Comparison of ENCODE assay signal across 8 cellular contexts in genomic region chr4:98260579-98261290, GRCh38. TPM values are rescaled to one million over a fixed set of nuclear protein-coding genes. Genes with fewer than 3 reads are reported as not detected.
A peak's percentile ranks its signal among the peaks of the same experiment; 100 is the strongest.
DNase-seq lines count a peak whose midpoint lies in the region; ATAC-seq, FAIRE-seq and TF ChIP-seq lines count a peak whose summit lies in the region.

No MANE protein-coding gene starts in this region.

- FAIRE-seq in keratinocyte (lab: Jason Lieb, UNC): no peak

- H3K4me1 Mint-ChIP-seq in activated B cell treated with CpG ODN at 0.5 μM for 24 hours: peaks cover 48% of the 10 kb centered on the region

- H3K9me3 ChIP-seq in keratinocyte (ENCODE audit: control insufficient read depth, low read depth, low read length): no peaks in the 10 kb centered on the region

- no peaks in the 10 kb centered on the region for H3K9me1 ChIP-seq in keratinocyte (ENCODE audit: control insufficient read depth, extremely low read depth, insufficient read depth, low read length)

- H3K27ac ChIP-seq in keratinocyte (ENCODE audit: control insufficient read depth, insufficient read depth, low read length): peak overlapping the region; percentile 90

- POLR2A ChIA-PET in activated B cell treated with CpG ODN at 0.5 μM for 24 hours (lab: Charles Lee): interaction anchor here (0.6 to 3.2 kb wide), 31 partner anchors 10 to 1688 kb away, joined by 3 to 61 read pairs (median 5); partner anchors contain the start of genes ADH5, DAPP1, EIF4E and METAP1

- dilution Hi-C loops in keratinocyte (cut with MboI; ENCODE audit: extremely low pct_ligation_motif_present, low sequenced_read_pairs): no loop called here

- peak overlapping the region; percentile 71 to 76 (median 74) for H3K4me3 ChIP-seq in keratinocyte (ENCODE audit: control insufficient read depth in 2 of 3, extremely low read depth in 1 of 3, insufficient read depth in 2 of 3, low read depth in 1 of 3, low read length in 3 of 3)

- TF ChIP-seq CTCF in AG09319 (IDR thresholded peaks at IDR 0.05; ENCODE audit: low read depth, low read length) (no peak), activated B cell treated with CpG ODN at 0.5 μM for 24 hours (IDR thresholded peaks at IDR 0.05) (no peak), keratinocyte (optimal IDR thresholded peaks at IDR 0.05 in 1 of 3, IDR thresholded peaks at IDR 0.05 in 1 of 3, conservative IDR thresholded peaks at IDR 0.05 in 1 of 3; ENCODE audit: extremely low read depth in 1 of 3, insufficient read depth in 2 of 3, low read length in 3 of 3) (no peak)

- H3K36me3 ChIP-seq in keratinocyte (ENCODE audit: control insufficient read depth in 2 of 2, extremely low read depth in 1 of 2, insufficient read depth in 2 of 2, low read length in 2 of 2): no peaks in the 10 kb centered on the region

- DNase-seq in AG09319 (ENCODE audit: extremely low read depth, low read depth) (peak; percentile 96), NCI-H2196 treated with DMSO at 0.1 percent for 48 hours (lab: John Stamatoyannopoulos, UW; ENCODE audit: unreplicated experiment) (peak; percentile 70), activated B cell treated with CpG ODN at 0.5 μM for 24 hours (peak; percentile 89), keratinocyte (ENCODE audit: low read depth, low spot score) (peak; percentile 23)
- DNase-seq in central memory CD4-positive, alpha-beta T cell: peak; percentile 83
- peak; percentile 93 for DNase-seq in stimulated activated CD4-positive, alpha-beta T cell treated with anti-CD3 and anti-CD28 coated beads, Interleukin-12 subunit alpha, Interleukin-12 subunit beta, amount 100 ng/mL, for 4 hours

- ATAC-seq in GM18907 (IDR thresholded peaks at IDR 0.05; ENCODE audit: unreplicated experiment) (peak; percentile 91), HG03135 (IDR thresholded peaks at IDR 0.05; ENCODE audit: unreplicated experiment) (peak; percentile 93), activated B cell treated with CpG ODN at 0.5 μM for 24 hours (ENCODE audit: low read depth) (peak; percentile 93)

- H3K9me3 Mint-ChIP-seq in activated B cell treated with CpG ODN at 0.5 μM for 24 hours: no peaks in the 10 kb centered on the region

- intact Hi-C loops in activated B cell treated with CpG ODN at 0.5 μM for 24 hours (cut with micrococcal nuclease): loop anchor here (1.0 to 10.0 kb wide), 11 partner anchors 28 to 1554 kb away; partner anchors contain the start of genes ADH5, DAPP1, METAP1 and STPG2

- H3K4me1 ChIP-seq in keratinocyte (ENCODE audit: control insufficient read depth, extremely low read depth, insufficient read depth, low read length): peaks cover 17% of the 10 kb centered on the region

- peak overlapping the region; percentile 94 for H3K4me2 ChIP-seq in keratinocyte (ENCODE audit: control insufficient read depth, extremely low read depth, insufficient read depth, low read depth, low read length)

- peaks cover 49% of the 10 kb centered on the region for H3K79me2 ChIP-seq in keratinocyte (ENCODE audit: control insufficient read depth, insufficient read depth, low read length)

- peaks cover 11% of the 10 kb centered on the region for H3K36me3 Mint-ChIP-seq in activated B cell treated with CpG ODN at 0.5 μM for 24 hours (ENCODE audit: low read depth)

- peak overlapping the region; percentile 71 for H2AFZ ChIP-seq in keratinocyte (ENCODE audit: control insufficient read depth, low read length)

- peak overlapping the region; percentile 89 for H3K9ac ChIP-seq in keratinocyte (ENCODE audit: control insufficient read depth, extremely low read depth, insufficient read depth, low read length)

- H3K4me3 Mint-ChIP-seq in activated B cell treated with CpG ODN at 0.5 μM for 24 hours: peak overlapping the region; percentile 95

- peaks cover 2% of the 10 kb centered on the region for H4K20me1 ChIP-seq in keratinocyte (ENCODE audit: control insufficient read depth, extremely low read depth, insufficient read depth, low read length)

- CTCF ChIA-PET in activated B cell treated with CpG ODN at 0.5 μM for 24 hours (lab: Charles Lee): interaction anchor here (1.0 to 1.5 kb wide), 5 partner anchors 57 to 1547 kb away, joined by 3 to 5 read pairs (median 3); partner anchors contain the start of gene STPG2

- H3K27me3 ChIP-seq in keratinocyte (ENCODE audit: control insufficient read depth, extremely low read depth, insufficient read depth, low read length): no peaks in the 10 kb centered on the region

- peak overlapping the region; percentile 94 for H3K27ac Mint-ChIP-seq in activated B cell treated with CpG ODN at 0.5 μM for 24 hours

- H3K27me3 Mint-ChIP-seq in activated B cell treated with CpG ODN at 0.5 μM for 24 hours: no peaks in the 10 kb centered on the region

RNA-seq across cellular contexts. Expression of gene RAP1GDS1, which starts 0.4 kb away (rescaled TPM):
- 51.6 and 54.6 TPM in 2 replicates for total RNA-seq in activated B cell treated with CpG ODN at 0.5 μM for 24 hours
- 43.2 to 58.1 TPM (median 43.3 TPM) in 3 replicates for polyA plus RNA-seq in keratinocyte
- polyA plus RNA-seq in keratinocyte (2011; ENCODE audit: low read depth): 319 TPM
- 35.6 and 66.5 TPM in 2 replicates for polyA plus RNA-seq in keratinocyte (2011; cell fraction: cytosol; rRNA removed)
- polyA plus RNA-seq in keratinocyte (2011; cell fraction: nucleus; rRNA removed): 34.6 and 37.9 TPM in 2 replicates
- 39.2 and 51.9 TPM in 2 replicates for polyA plus RNA-seq in keratinocyte (2012; ENCODE audit: low replicate concordance)
- polyA minus RNA-seq in keratinocyte: 20.6 to 111 TPM (median 70.1 TPM) in 3 replicates
- polyA minus RNA-seq in keratinocyte (2011; cell fraction: cytosol; rRNA and poly(A)+ RNA removed): 97.8 TPM
- 48.6 and 89.5 TPM in 2 replicates for polyA minus RNA-seq in keratinocyte (2011; cell fraction: nucleus; rRNA and poly(A)+ RNA removed)

Comparison
In these comparisons a context has a peak if more than half of its experiments do, and no peak if none do; other contexts are left out.
1. Peak in every context shown above with its lines: DNase-seq, ATAC-seq, H3K4me3 ChIP-seq and H3K27ac ChIP-seq.
2. DNase-seq: peak in every context shown above with its lines; median percentile 96 in AG09319; 93 in stimulated activated CD4-positive, alpha-beta T cell treated with anti-CD3 and anti-CD28 coated beads, Interleukin-12 subunit alpha, Interleukin-12 subunit beta, amount 100 ng/mL, for 4 hours; 89 in activated B cell treated with CpG ODN at 0.5 μM for 24 hours; 83 in central memory CD4-positive, alpha-beta T cell; 70 in NCI-H2196 treated with DMSO at 0.1 percent for 48 hours; 23 in keratinocyte.